Comparison of ENCODE assay signal across 18 cellular contexts in the genomic region with DNA sequence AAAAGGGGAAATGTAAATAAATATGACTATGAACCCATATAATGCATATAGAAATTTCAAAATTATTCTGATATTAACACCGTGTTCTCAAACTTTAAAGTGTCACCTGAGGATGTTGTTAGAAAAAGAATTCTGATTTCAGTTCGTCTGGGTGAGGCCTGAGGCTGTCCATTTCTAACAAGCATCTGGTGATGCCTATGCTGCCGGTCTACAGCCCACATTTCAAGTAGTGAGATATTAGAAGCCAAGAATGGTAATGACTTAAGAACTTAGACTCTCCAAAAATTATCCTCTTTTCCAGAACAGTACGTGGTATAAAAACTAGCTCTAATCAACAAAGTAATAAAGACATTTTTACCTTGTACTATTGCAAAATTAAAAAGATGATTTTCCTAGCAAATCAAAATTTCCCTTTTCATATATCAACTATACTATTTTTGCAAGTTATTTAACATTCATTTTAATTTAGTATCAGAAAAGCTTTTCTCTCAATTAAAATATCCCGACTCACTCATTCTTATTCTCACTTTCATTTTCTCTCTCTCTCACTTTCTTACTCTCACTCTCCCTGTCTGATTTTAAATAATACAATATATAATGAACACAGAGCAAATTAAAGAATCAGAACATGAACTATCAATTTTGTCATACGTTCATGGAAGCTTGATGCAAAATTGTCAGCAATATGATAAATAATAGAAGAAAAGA. TPM values are rescaled to one million over a fixed set of nuclear protein-coding genes. Genes with fewer than 3 reads are reported as not detected.
DNase-seq lines count a peak whose midpoint lies in the region; ATAC-seq, FAIRE-seq and TF ChIP-seq lines count a peak whose summit lies in the region.
"Had no signal": no experiment of that assay in that cellular context is flagged by ENCODE, and none has a peak within 500 bp of the region (broad histone marks: within the 10 kb centered on the region; RNA-seq: fewer than 3 reads in every experiment).

No MANE protein-coding gene starts in this region.

- H3K9ac ChIP-seq in SK-N-MC (ENCODE audit: insufficient read length) (peak overlapping the region; percentile 22), skeletal muscle tissue (ENCODE audit: low read depth in 1 of 3, low read length in 3 of 3) (peak overlapping the region in 2 of 3 donors; percentile 19 to 43)

- no peaks in the 10 kb centered on the region for H3K27me3 ChIP-seq in skeletal muscle tissue (ENCODE audit: control insufficient read depth in 3 of 3, insufficient read depth in 3 of 3, low read length in 3 of 3)
- H3K27me3 ChIP-seq: gastrocnemius medialis had no signal

- peak; percentile 74 for ATAC-seq in Right ventricle myocardium superior (ENCODE audit: poor library complexity)
- no peak for ATAC-seq in GM19467 (IDR thresholded peaks at IDR 0.05; ENCODE audit: unreplicated experiment)

- no peak for DNase-seq in H54 (ENCODE audit: insufficient read length, low spot score)
- DNase-seq in SK-N-MC (ENCODE audit: low read depth, low spot score): no peak
- DNase-seq in Right ventricle myocardium superior: no peak
- DNase-seq in DMS53 treated with DMSO at 0.1 percent for 48 hours (lab: John Stamatoyannopoulos, UW; ENCODE audit: unreplicated experiment): no peak
- no peak for DNase-seq in Ammon's horn (ENCODE audit: low spot score)
- DNase-seq in HT-29 (ENCODE audit: low spot score): no peak
- DNase-seq: activated CD4-positive, alpha-beta memory T cell treated with anti-CD3 and anti-CD28 coated beads for 36 hours; activated naive CD4-positive, alpha-beta T cell treated with anti-CD3 and anti-CD28 coated beads, Interleukin-2, amount 10 ng/mL, durations not matched to agents 7 days and 5 days; CD8-positive, alpha-beta memory T cell; gastrocnemius medialis; NCI-H187 treated with DMSO at 0.1 percent for 48 hours; occipital lobe; stimulated activated CD4-positive, alpha-beta T cell treated with anti-CD3 and anti-CD28 coated beads, Interleukin-4, amount 100 ng/mL, for 1 hour; stimulated activated naive CD4-positive, alpha-beta T cell treated with Interleukin-2 at 50 U/mL for 16 hours had no signal

- intact Hi-C loops in Right ventricle myocardium superior (cut with DNase I): no loop called here

- FAIRE-seq in H54 (lab: Jason Lieb, UNC): peak; percentile 72
- FAIRE-seq: H1 had no signal

- H3K9me3 ChIP-seq in SK-N-MC (ENCODE audit: low read depth, low read length): no peaks in the 10 kb centered on the region
- H3K9me3 ChIP-seq in skeletal muscle tissue (ENCODE audit: control insufficient read depth in 3 of 3, low read length in 3 of 3): no peaks in the 10 kb centered on the region
- H3K9me3 ChIP-seq: gastrocnemius medialis had no signal

- H3K4me3 ChIP-seq in SK-N-MC (peak overlapping the region; percentile 24; the same call in 1 of the 2 replicates), skeletal muscle tissue (ENCODE audit: low read length in 3 of 3) (peak overlapping the region in 1 of 3 donors; percentile 43)

- H3K27ac ChIP-seq in SK-N-MC (no peak overlapping the region), skeletal muscle tissue (ENCODE audit: low read depth, low read length) (no peak overlapping the region)
- H3K27ac ChIP-seq: gastrocnemius medialis had no signal

- H3K36me3 ChIP-seq in SK-N-MC (ENCODE audit: insufficient read depth, low read length) (no peaks in the 10 kb centered on the region), skeletal muscle tissue (ENCODE audit: control insufficient read depth in 3 of 3, insufficient read depth in 3 of 3, low read length in 3 of 3) (no peaks in the 10 kb centered on the region)
- H3K36me3 ChIP-seq: gastrocnemius medialis had no signal

- TF ChIP-seq POLR2A in H54 (IDR thresholded peaks at IDR 0.05; ENCODE audit: low read depth, low read length): no peak

- H3K4me1 ChIP-seq in skeletal muscle tissue (ENCODE audit: control insufficient read depth in 3 of 3, insufficient read depth in 3 of 3, low read length in 3 of 3): no peaks in the 10 kb centered on the region
- H3K4me1 ChIP-seq: gastrocnemius medialis had no signal

RNA-seq across cellular contexts. Expression of gene PIK3C2G, which starts 35.0 kb away (rescaled TPM):
- not detected for total RNA-seq in Right ventricle myocardium superior
- total RNA-seq in skeletal muscle tissue: 0.52 TPM
- total RNA-seq in HT-29 (2014; rRNA removed; shearing (Covaris generic)): not detected in 2 replicates
- total RNA-seq: activated CD4-positive, alpha-beta memory T cell treated with anti-CD3 and anti-CD28 coated beads for 36 hours; CD8-positive, alpha-beta memory T cell; chondrocyte; H1 had no signal
